In genomic region chr22:20089226-20089976, GRCh38 we compare ENCODE assay signal across 11 cellular contexts.
"Had no signal": no experiment of that assay in that cellular context is flagged by ENCODE, and none has a peak within 500 bp of the region (broad histone marks: within the 10 kb centered on the region; RNA-seq: fewer than 3 reads in every experiment).

No MANE protein-coding gene starts in this region.

- H3K27ac ChIP-seq: ovary, testis had no signal

- H3K9me3 Mint-ChIP-seq: stimulated activated naive CD8-positive, alpha-beta T cell treated with anti-CD3 and anti-CD28 coated beads, Interleukin-15, amount 100 ng/mL, for 72 hours had no signal

- DNase-seq: activated CD4-positive, CD25-positive, alpha-beta regulatory T cell; activated CD8-positive, alpha-beta memory T cell treated with anti-CD3 and anti-CD28 coated beads, Interleukin-2, amount 50 U/mL, for 4 hours; central memory CD4-positive, alpha-beta T cell; effector memory CD4-positive, alpha-beta T cell; hypothalamus; ovary; stimulated activated CD4-positive, alpha-beta T cell treated with anti-CD3 and anti-CD28 coated beads, Interleukin-15, amount 100 ng/mL, for 24 hours; stimulated activated CD4-positive, alpha-beta T cell treated with anti-CD3 and anti-CD28 coated beads, Interleukin-4, amount 100 ng/mL, for 24 hours; stimulated activated naive CD8-positive, alpha-beta T cell treated with anti-CD3 and anti-CD28 coated beads, Interleukin-15, amount 100 ng/mL, for 72 hours; testis had no signal

- H3K9me3 ChIP-seq: ovary, testis had no signal

- H3K4me3 Mint-ChIP-seq: stimulated activated naive CD8-positive, alpha-beta T cell treated with anti-CD3 and anti-CD28 coated beads, Interleukin-15, amount 100 ng/mL, for 72 hours had no signal

- H3K27me3 ChIP-seq: ovary, testis had no signal

- H3K4me3 ChIP-seq: lung, ovary, testis had no signal

- H3K27me3 Mint-ChIP-seq: stimulated activated naive CD8-positive, alpha-beta T cell treated with anti-CD3 and anti-CD28 coated beads, Interleukin-15, amount 100 ng/mL, for 72 hours had no signal

- ATAC-seq: stimulated activated naive CD8-positive, alpha-beta T cell treated with anti-CD3 and anti-CD28 coated beads, Interleukin-15, amount 100 ng/mL, for 72 hours had no signal
